Comparison of ENCODE assay signal across 10 cellular contexts in genomic region chr16:30351586-30352419, GRCh38. TPM values are rescaled to one million over a fixed set of nuclear protein-coding genes. Genes with fewer than 3 reads are reported as not detected.
DNase-seq lines count a peak whose midpoint lies in the region; ATAC-seq, FAIRE-seq and TF ChIP-seq lines count a peak whose summit lies in the region.
"Had no signal": no experiment of that assay in that cellular context is flagged by ENCODE, and none has a peak within 500 bp of the region (broad histone marks: within the 10 kb centered on the region; RNA-seq: fewer than 3 reads in every experiment).

No MANE protein-coding gene starts in this region.

- no peak for TF ChIP-seq CTCF in colonic mucosa (IDR thresholded peaks at IDR 0.05)

- no peaks in the 10 kb centered on the region for H3K27me3 ChIP-seq in colonic mucosa

- peaks cover 7% of the 10 kb centered on the region for H3K4me1 ChIP-seq in colonic mucosa

- H3K4me3 ChIP-seq in colonic mucosa: no peak overlapping the region

- FAIRE-seq in GM12891 (lab: Jason Lieb, UNC): no peak

- H3K27ac Mint-ChIP-seq in activated naive CD4-positive, alpha-beta T cell treated with anti-CD3 and anti-CD28 coated beads, Interleukin-2, amount 50 U/mL, for 72 hours: peak overlapping the region; percentile 80 to 93

- DNase-seq in activated naive CD4-positive, alpha-beta T cell treated with anti-CD3 and anti-CD28 coated beads, Interleukin-2, amount 50 U/mL, for 72 hours (ENCODE audit: low spot score in 2 of 2): peak in 1 of 2 donors; percentile 54
- no peak for DNase-seq in activated naive CD4-positive, alpha-beta T cell (lab: John Stamatoyannopoulos, UW)
- DNase-seq in colonic mucosa (peak; percentile 46), mucosa of gallbladder (ENCODE audit: low spot score) (peak; percentile 79), NCI-H2171 treated with DMSO at 0.1 percent for 48 hours (lab: John Stamatoyannopoulos, UW) (no peak), GM12891 (ENCODE audit: insufficient read length, low spot score) (no peak)
- no peak for DNase-seq in stimulated activated CD4-positive, alpha-beta T cell treated with anti-CD3 and anti-CD28 coated beads, Interleukin-4, amount 100 ng/mL, for 4 hours
- DNase-seq: DND-41 had no signal

- H3K36me3 ChIP-seq in colonic mucosa: peaks cover 8% of the 10 kb centered on the region

- no peak for TF ChIP-seq POLR2A in GM12891 (IDR thresholded peaks at IDR 0.05; ENCODE audit: low read depth, low read length)

- no peaks in the 10 kb centered on the region for H3K9me3 Mint-ChIP-seq in activated naive CD4-positive, alpha-beta T cell treated with anti-CD3 and anti-CD28 coated beads, Interleukin-2, amount 50 U/mL, for 72 hours

- H3K9ac ChIP-seq in colonic mucosa (ENCODE audit: low read depth in 2 of 2, low read length in 2 of 2): peak overlapping the region in 1 of 2 donors; percentile 30

- no peak overlapping the region for H3K27ac ChIP-seq in colonic mucosa

- no peak for ATAC-seq in activated naive CD4-positive, alpha-beta T cell treated with anti-CD3 and anti-CD28 coated beads, Interleukin-2, amount 50 U/mL, for 72 hours
- ATAC-seq in HG03139 (IDR thresholded peaks at IDR 0.05; ENCODE audit: unreplicated experiment): no peak

- intact Hi-C loops in colonic mucosa (cut with DNase I): loop anchor here (10.0 kb wide), 1 partner anchor 257 kb away; the partner anchor contains the start of genes TBX6 and YPEL3

- H3K9me3 ChIP-seq in colonic mucosa: no peaks in the 10 kb centered on the region

- H3K36me3 Mint-ChIP-seq in activated naive CD4-positive, alpha-beta T cell treated with anti-CD3 and anti-CD28 coated beads, Interleukin-2, amount 50 U/mL, for 72 hours: peaks cover 12 to 30% of the 10 kb centered on the region in 2 donors

TF ChIP-seq in GM12891, 5 proteins besides CTCF, POLR2A, EP300 and RAD21:
- TF ChIP-seq POU2F2 (IDR thresholded peaks at IDR 0.05; ENCODE audit: low read depth, low read length): no peak

RNA-seq across cellular contexts. Expression of gene CD2BP2, which starts 3.3 kb away (rescaled TPM):
- total RNA-seq in activated naive CD4-positive, alpha-beta T cell treated with anti-CD3 and anti-CD28 coated beads, Interleukin-2, amount 50 U/mL, for 72 hours: 10 to 100 TPM; 57.3 to 64.4 TPM
- total RNA-seq in colonic mucosa (10 to 100 TPM; 44.8 to 76.1 TPM), mucosa of gallbladder (71.2 TPM)
- polyA plus RNA-seq in GM12891 (2012; ENCODE audit: low read depth, missing spikeins): 26.4 TPM

RNA-seq across cellular contexts. Expression of gene TBC1D10B, which starts 18.5 kb away (rescaled TPM):
- 10 to 100 TPM; 52.5 to 69.5 TPM for total RNA-seq in activated naive CD4-positive, alpha-beta T cell treated with anti-CD3 and anti-CD28 coated beads, Interleukin-2, amount 50 U/mL, for 72 hours
- total RNA-seq in colonic mucosa: 10 to 100 TPM; 45.0 to 62.3 TPM
- 60.6 TPM for total RNA-seq in mucosa of gallbladder
- 18.0 TPM for polyA plus RNA-seq in GM12891 (2012; ENCODE audit: low read depth, missing spikeins)

RNA-seq across cellular contexts. Expression of gene MYL11, which starts 22.8 kb away (rescaled TPM):
- 1 to 10 TPM in 1 of 2 donors, under 1 TPM in 1; 0.97 to 1.2 TPM for total RNA-seq in activated naive CD4-positive, alpha-beta T cell treated with anti-CD3 and anti-CD28 coated beads, Interleukin-2, amount 50 U/mL, for 72 hours
- total RNA-seq in colonic mucosa (1 to 10 TPM; 1.1 to 2.2 TPM), mucosa of gallbladder (1.3 TPM)
- polyA plus RNA-seq in GM12891 (2012; ENCODE audit: low read depth, missing spikeins): 1.2 TPM
- total RNA-seq: NCI-H460 had no signal

RNA-seq across cellular contexts. Expression of gene SEPTIN1, which starts 30.6 kb away (rescaled TPM):
- 100 to 1,000 TPM; 161 to 208 TPM for total RNA-seq in activated naive CD4-positive, alpha-beta T cell treated with anti-CD3 and anti-CD28 coated beads, Interleukin-2, amount 50 U/mL, for 72 hours
- total RNA-seq in colonic mucosa (1 to 10 TPM; 4.3 to 4.5 TPM), mucosa of gallbladder (11.5 TPM)
- 80.3 TPM for polyA plus RNA-seq in GM12891 (2012; ENCODE audit: low read depth, missing spikeins)
- total RNA-seq: NCI-H460 had no signal

RNA-seq across cellular contexts. Expression of gene ZNF48, which starts 43.4 kb away (rescaled TPM):
- total RNA-seq in activated naive CD4-positive, alpha-beta T cell treated with anti-CD3 and anti-CD28 coated beads, Interleukin-2, amount 50 U/mL, for 72 hours: 10 to 100 TPM in 1 of 2 donors, 1 to 10 TPM in 1; 7.6 to 10.9 TPM
- total RNA-seq in colonic mucosa: 1 to 10 TPM; 6.5 to 6.8 TPM
- 11.8 TPM for total RNA-seq in mucosa of gallbladder
- polyA plus RNA-seq in GM12891 (2012; ENCODE audit: low read depth, missing spikeins): 3.8 TPM

Comparison
In these comparisons a context has a peak if more than half of its experiments do, and no peak if none do; other contexts are left out.
1. DNase-seq: peak in colonic mucosa (single experiment) and mucosa of gallbladder (single experiment); none in activated naive CD4-positive, alpha-beta T cell (0 of 4), NCI-H2171 treated with DMSO at 0.1 percent for 48 hours (single experiment), stimulated activated CD4-positive, alpha-beta T cell treated with anti-CD3 and anti-CD28 coated beads, Interleukin-4, amount 100 ng/mL, for 4 hours (0 of 2) and GM12891 (single experiment).